In the genomic region with DNA sequence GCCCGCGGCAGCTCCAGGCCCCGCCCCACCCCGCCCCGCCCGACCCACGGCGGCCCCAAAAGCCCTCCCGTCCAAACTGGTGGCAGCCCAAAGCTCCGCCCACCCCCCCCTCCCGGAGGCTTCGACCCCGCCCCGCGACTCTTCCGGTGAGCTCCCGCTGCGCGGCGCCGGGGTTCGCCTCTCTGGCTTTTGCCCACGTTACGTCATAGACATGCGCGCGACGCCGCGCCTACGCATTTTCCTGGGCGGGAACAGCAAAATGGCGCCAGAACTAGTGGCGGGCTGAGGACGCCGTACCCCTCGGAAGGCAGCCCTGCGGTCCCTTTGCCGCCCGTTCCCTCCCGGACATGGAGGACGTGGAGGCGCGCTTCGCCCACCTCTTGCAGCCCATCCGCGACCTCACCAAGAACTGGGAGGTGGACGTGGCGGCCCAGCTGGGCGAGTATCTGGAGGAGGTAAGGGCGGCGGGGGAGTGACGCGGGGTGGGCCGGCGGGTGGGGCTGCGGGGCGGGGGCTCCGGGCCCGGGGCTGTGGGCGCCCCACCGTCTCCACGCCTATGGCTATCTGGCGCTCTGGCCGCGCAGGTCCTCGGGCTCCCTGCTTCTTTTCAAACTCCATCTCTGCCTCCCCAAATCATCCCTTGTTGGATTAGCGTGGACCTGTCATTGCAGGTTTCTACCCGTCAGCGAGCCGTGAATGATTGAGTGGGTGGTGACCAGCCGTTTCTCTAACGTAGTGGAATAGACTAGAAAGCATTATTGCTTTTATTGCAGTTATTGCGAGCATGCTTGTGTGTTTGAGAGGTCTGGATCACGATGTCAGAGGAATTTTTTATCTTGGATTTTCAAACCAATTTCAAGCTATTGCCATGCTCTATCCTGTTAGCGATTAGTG, we compare ENCODE assay signal across 8 cellular contexts.
DNase-seq lines count a peak whose midpoint lies in the region; ATAC-seq and TF ChIP-seq lines count a peak whose summit lies in the region.

A gene (plus strand): TSS at position 234 of the 894 bp plus-strand sequence. CDS start 114 bp downstream, at position 348.

- DNase-seq in AML-193 (lab: John Stamatoyannopoulos, UW) (peak; percentile 87 to 91), NCI-H524 treated with DMSO at 0.1 percent for 48 hours (lab: John Stamatoyannopoulos, UW) (peak; percentile 72), cortex of kidney (lab: John Stamatoyannopoulos, UW) (peak; percentile 95), left kidney (ENCODE audit: low read depth, low spot score) (peak; percentile 99)
- DNase-seq in activated CD4-positive, alpha-beta T cell treated with anti-CD3 and anti-CD28 coated beads, Interleukin-2, amount 50 U/mL, for 1 hour = peak; percentile 98
- DNase-seq in stimulated activated CD4-positive, alpha-beta T cell treated with anti-CD3 and anti-CD28 coated beads, Interleukin-1b, Interleukin-23, amount 100 ng/mL, for 48 hours = peak; percentile 97

- ATAC-seq in HG03432 (IDR thresholded peaks at IDR 0.05; ENCODE audit: unreplicated experiment) = peak; percentile 68

- TF ChIP-seq POLR2A in GM19193 (IDR thresholded peaks at IDR 0.05; ENCODE audit: extremely low read depth, insufficient read depth, insufficient read length) = peak; percentile 88

Comparison
In these comparisons a context has a peak if more than half of its experiments do, and no peak if none do; other contexts are left out.
1. Peak in every context shown above with its lines: DNase-seq and ATAC-seq.